ENCODE assay signal across 9 cellular contexts in the genomic region with DNA sequence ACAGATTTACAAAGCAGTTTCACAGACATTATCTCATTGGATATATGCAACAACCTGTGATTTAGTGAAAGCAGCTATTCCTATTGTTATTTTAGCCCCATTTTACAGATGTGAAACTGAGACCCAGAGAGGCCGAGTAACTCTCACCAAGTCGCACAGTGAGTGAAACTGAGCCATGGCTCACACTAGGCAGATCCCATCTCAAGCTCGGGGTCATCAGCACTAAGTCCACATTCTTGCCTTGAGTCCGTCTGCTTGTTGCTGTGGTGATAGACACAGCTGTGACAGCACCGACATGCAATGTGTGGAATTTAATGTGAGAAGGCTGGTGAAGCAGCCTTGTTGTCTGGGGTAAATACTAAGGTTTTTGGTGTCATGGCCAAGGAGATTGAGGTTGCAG. TPM values are rescaled to one million over a fixed set of nuclear protein-coding genes. Genes with fewer than 3 reads are reported as not detected.
DNase-seq lines count a peak whose midpoint lies in the region; ATAC-seq and TF ChIP-seq lines count a peak whose summit lies in the region.
"Had no signal": no experiment of that assay in that cellular context is flagged by ENCODE, and none has a peak within 500 bp of the region (broad histone marks: within the 10 kb centered on the region; RNA-seq: fewer than 3 reads in every experiment).

No MANE protein-coding gene starts in this region.

- ATAC-seq in GM18520 (IDR thresholded peaks at IDR 0.05; ENCODE audit: unreplicated experiment) (peak; percentile 65), HG03442 (IDR thresholded peaks at IDR 0.05; ENCODE audit: unreplicated experiment) (peak; percentile 67)

- H3K79me2 ChIP-seq in fibroblast of lung (ENCODE audit: control insufficient read depth, insufficient read depth, low read length) (no peaks in the 10 kb centered on the region), Karpas-422 (ENCODE audit: low read length) (no peaks in the 10 kb centered on the region)

- H3K4me3 ChIP-seq in fibroblast of lung (replicated peaks in 1 of 4; ENCODE audit: control extremely low read depth in 1 of 4, insufficient read depth in 1 of 4, low read depth in 3 of 4, low read length in 4 of 4) (no peak overlapping the region), skeletal muscle satellite cell (ENCODE audit: low read length) (no peak overlapping the region), Karpas-422 (ENCODE audit: low read length) (no peak overlapping the region)

- H3K4me1 ChIP-seq in fibroblast of lung (ENCODE audit: control insufficient read depth, extremely low read depth, insufficient read depth, low read length) (peaks cover 6% of the 10 kb centered on the region), skeletal muscle satellite cell (ENCODE audit: control insufficient read depth, insufficient read depth, low read length) (peaks cover 28% of the 10 kb centered on the region), Karpas-422 (ENCODE audit: low read length) (peaks cover 21% of the 10 kb centered on the region)

- no peaks in the 10 kb centered on the region for H3K9me2 ChIP-seq in Karpas-422 (replicated peaks; ENCODE audit: insufficient read depth, low read length)

- peak overlapping the region; percentile 36 for H3K4me2 ChIP-seq in fibroblast of lung (ENCODE audit: extremely low read depth, insufficient read depth, low read length)
- peak overlapping the region; percentile 36 for H3K4me2 ChIP-seq in skeletal muscle satellite cell (ENCODE audit: low read length)
- H3K4me2 ChIP-seq in Karpas-422 (ENCODE audit: low read depth, low read length, poor library complexity, severe bottlenecking) = no peak overlapping the region

- H2AFZ ChIP-seq in fibroblast of lung (ENCODE audit: low read length) = no peak overlapping the region
- no peak overlapping the region for H2AFZ ChIP-seq in Karpas-422 (ENCODE audit: low read length)

- H3K27ac ChIP-seq in fibroblast of lung (ENCODE audit: insufficient read depth, low read length) = peak overlapping the region; percentile 75
- no peak overlapping the region for H3K27ac ChIP-seq in Karpas-422 (ENCODE audit: low read length)

- H3K36me3 ChIP-seq in fibroblast of lung (ENCODE audit: control insufficient read depth, insufficient read depth, low read length) (no peaks in the 10 kb centered on the region), skeletal muscle satellite cell (ENCODE audit: insufficient read depth, low read length) (peaks cover 7% of the 10 kb centered on the region), Karpas-422 (ENCODE audit: insufficient read depth, low read length) (no peaks in the 10 kb centered on the region)

- DNase-seq in fibroblast of lung (ENCODE audit: low read depth in 2 of 2) (peak; percentile 58 to 98), ureter (ENCODE audit: low spot score) (no peak), cortex of kidney (lab: John Stamatoyannopoulos, UW) (no peak), Karpas-422 (no peak), COLO829 (ENCODE audit: low spot score) (no peak)
- DNase-seq: NCI-H2227 treated with DMSO at 0.1 percent for 48 hours had no signal

- H3K27me3 ChIP-seq in fibroblast of lung (ENCODE audit: control insufficient read depth, insufficient read depth, low read length) (no peaks in the 10 kb centered on the region), skeletal muscle satellite cell (ENCODE audit: control insufficient read depth, insufficient read depth, low read length) (no peaks in the 10 kb centered on the region), Karpas-422 (ENCODE audit: low read length) (no peaks in the 10 kb centered on the region)

- H3K9ac ChIP-seq in fibroblast of lung (ENCODE audit: insufficient read depth, low read length) = no peak overlapping the region
- H3K9ac ChIP-seq in skeletal muscle satellite cell (ENCODE audit: low read depth, low read length) = peak overlapping the region; percentile 43
- no peak overlapping the region for H3K9ac ChIP-seq in Karpas-422 (ENCODE audit: low read length)

- H4K20me1 ChIP-seq in fibroblast of lung (ENCODE audit: control insufficient read depth, extremely low read depth, insufficient read depth, low read length) (no peaks in the 10 kb centered on the region), Karpas-422 (ENCODE audit: insufficient read depth, low read depth, low read length) (no peaks in the 10 kb centered on the region)

- H3K9me3 ChIP-seq in fibroblast of lung (ENCODE audit: control insufficient read depth, insufficient read depth, low read depth, low read length) (no peaks in the 10 kb centered on the region), skeletal muscle satellite cell (replicated peaks; ENCODE audit: low read length) (no peaks in the 10 kb centered on the region), Karpas-422 (ENCODE audit: low read length) (no peaks in the 10 kb centered on the region)

- TF ChIP-seq CTCF in fibroblast of lung (conservative IDR thresholded peaks at IDR 0.05 in 1 of 2, IDR thresholded peaks at IDR 0.05 in 1 of 2; ENCODE audit: low read depth in 1 of 2, low read length in 2 of 2) = no peak

RNA-seq across cellular contexts. Expression of a gene that starts 40.3 kb away (rescaled TPM):
- total RNA-seq in fibroblast of lung (7.7 and 9.1 TPM in 2 replicates), ureter (18.5 TPM)
- polyA plus RNA-seq in fibroblast of lung = 7.6 and 12.4 TPM in 2 replicates
- 5.7 and 7.6 TPM in 2 replicates for polyA plus RNA-seq in fibroblast of lung (2012)
- 0.15 and 0.67 TPM in 2 replicates for polyA minus RNA-seq in fibroblast of lung (ENCODE audit: low replicate concordance)
- 3.8 and 3.9 TPM in 2 replicates for total RNA-seq in skeletal muscle satellite cell (2012; rRNA removed)
- total RNA-seq in Karpas-422 (2014; rRNA removed; shearing (Covaris generic); ENCODE audit: low replicate concordance) = 34.4 and 75.3 TPM in 2 replicates

RNA-seq across cellular contexts. Expression of a gene that starts 47.2 kb away (rescaled TPM):
- total RNA-seq in fibroblast of lung (106 and 114 TPM in 2 replicates), ureter (169 TPM)
- 98.4 and 106 TPM in 2 replicates for polyA plus RNA-seq in fibroblast of lung
- polyA plus RNA-seq in fibroblast of lung (2012) = 162 and 163 TPM in 2 replicates
- 148 and 171 TPM in 2 replicates for polyA minus RNA-seq in fibroblast of lung (ENCODE audit: low replicate concordance)
- 27.4 and 28.2 TPM in 2 replicates for total RNA-seq in skeletal muscle satellite cell (2012; rRNA removed)
- total RNA-seq in Karpas-422 (2014; rRNA removed; shearing (Covaris generic); ENCODE audit: low replicate concordance) = 1.1 and 2.4 TPM in 2 replicates

Comparison
In these comparisons a context has a peak if more than half of its experiments do, and no peak if none do; other contexts are left out.
1. DNase-seq: peak in fibroblast of lung (2 of 2); none in ureter (single experiment), cortex of kidney (single experiment), Karpas-422 (single experiment) and COLO829 (single experiment).
2. RNA of a gene that starts 47.2 kb away (total RNA-seq): 169 TPM in ureter (single experiment) and 106 to 114 TPM in fibroblast of lung; 1.1 to 2.4 TPM in Karpas-422; every median in the first group is over 10 times any median in the second.